ENCODE assay signal across 26 cellular contexts in the genomic region with DNA sequence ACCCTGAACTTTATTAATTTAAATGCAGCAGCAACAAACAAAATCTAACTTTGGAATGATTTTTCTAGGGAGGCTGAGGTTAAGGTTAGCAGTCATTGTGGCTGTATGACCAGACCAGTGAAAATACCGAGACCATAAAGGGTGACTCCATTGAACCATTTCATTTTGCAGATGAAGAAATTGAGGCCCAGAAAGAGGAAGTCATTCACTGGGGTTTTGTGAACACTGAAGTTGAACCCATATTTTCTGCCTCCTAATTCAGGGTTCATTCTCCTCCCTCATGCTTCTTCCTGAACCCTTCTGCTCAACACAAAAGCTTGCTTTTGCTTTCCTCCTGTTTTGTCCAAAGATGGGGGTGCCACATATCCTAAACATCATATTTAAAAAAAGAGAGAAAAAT.
"Had no signal": no experiment of that assay in that cellular context is flagged by ENCODE, and none has a peak within 500 bp of the region (broad histone marks: within the 10 kb centered on the region; RNA-seq: fewer than 3 reads in every experiment).

No MANE protein-coding gene starts in this region.

- H3K36me3 ChIP-seq: left ventricle myocardium inferior, pancreas, prostate gland, stomach, thyroid gland, transverse colon, upper lobe of left lung, vagina had no signal

- H3K4me3 ChIP-seq: left ventricle myocardium inferior, mucosa of descending colon, pancreas, prostate gland, skin epidermis, stomach, testis, thyroid gland, transverse colon, upper lobe of left lung, vagina had no signal

- FAIRE-seq: pancreas had no signal

- H3K27me3 Mint-ChIP-seq: memory B cell; stimulated activated naive B cell treated with anti-CD40 and anti-IgM and Interleukin-4, amounts not matched to agents 10 μg/mL and 1 μg/mL and 100 μg/mL, for 72 hours had no signal

- H3K27me3 ChIP-seq: pancreas, stomach, testis, thyroid gland, transverse colon, upper lobe of left lung, vagina had no signal

- ATAC-seq: mucosa of descending colon; naive thymus-derived CD4-positive, alpha-beta T cell; pancreas; right cardiac atrium; sciatic nerve; stimulated activated naive B cell treated with anti-CD40 and anti-IgM and Interleukin-4, amounts not matched to agents 10 μg/mL and 1 μg/mL and 100 μg/mL, for 72 hours; stimulated activated naive CD8-positive, alpha-beta T cell treated with anti-CD3 and anti-CD28 coated beads, Interleukin-15, Interleukin-2, amounts not matched to agents 100 U/mL and 50 U/mL, for 24 hours had no signal

- H3K27ac Mint-ChIP-seq: memory B cell; naive thymus-derived CD4-positive, alpha-beta T cell; natural killer cell treated with Interleukin-12 subunit alpha and Interleukin-12 subunit beta and Interleukin-15 and Interleukin-18, amount 100 ng/mL, for 72 hours; stimulated activated naive B cell treated with anti-CD40 and anti-IgM and Interleukin-4, amounts not matched to agents 10 μg/mL and 1 μg/mL and 100 μg/mL, for 72 hours had no signal

- H3K9me3 Mint-ChIP-seq: memory B cell; natural killer cell treated with Interleukin-12 subunit alpha and Interleukin-12 subunit beta and Interleukin-15 and Interleukin-18, amount 100 ng/mL, for 72 hours had no signal

- H3K27ac ChIP-seq: left ventricle myocardium inferior, pancreas, prostate gland, skin epidermis, stomach, testis, thyroid gland, transverse colon, upper lobe of left lung, vagina had no signal

- H3K9me3 ChIP-seq: mucosa of descending colon, pancreas, prostate gland, testis, thyroid gland, transverse colon, upper lobe of left lung, vagina had no signal

- H3K4me1 ChIP-seq: left ventricle myocardium inferior, pancreas, prostate gland, stomach, testis, thyroid gland, transverse colon, upper lobe of left lung, vagina had no signal

- DNase-seq: islet precursor cell; left ventricle myocardium inferior; midbrain; mucosa of descending colon; naive thymus-derived CD4-positive, alpha-beta T cell; pancreas; posterior cingulate gyrus; retina; right cardiac atrium; stimulated activated CD4-positive, alpha-beta T cell treated with anti-CD3 and anti-CD28 coated beads, Interleukin-12 subunit alpha, Interleukin-12 subunit beta, amount 100 ng/mL, for 4 hours; stimulated activated CD4-positive, alpha-beta T cell treated with anti-CD3 and anti-CD28 coated beads, Interleukin-15, amount 100 ng/mL, for 24 hours; stimulated activated CD4-positive, alpha-beta T cell treated with anti-CD3 and anti-CD28 coated beads, Interleukin-2, amount 100 ng/mL, for 24 hours; stimulated activated CD4-positive, alpha-beta T cell treated with anti-CD3 and anti-CD28 coated beads, Interleukin-4, amount 100 ng/mL, for 1 hour; stimulated activated naive B cell treated with anti-CD40 and anti-IgM and Interleukin-4, amounts not matched to agents 10 μg/mL and 1 μg/mL and 100 μg/mL, for 72 hours; stimulated activated naive CD8-positive, alpha-beta T cell treated with anti-CD3 and anti-CD28 coated beads, Interleukin-15, Interleukin-2, amounts not matched to agents 100 U/mL and 50 U/mL, for 24 hours; stomach; testis; thyroid gland; transverse colon; upper lobe of left lung had no signal

- H3K4me3 Mint-ChIP-seq: memory B cell; naive thymus-derived CD4-positive, alpha-beta T cell; natural killer cell treated with Interleukin-12 subunit alpha and Interleukin-12 subunit beta and Interleukin-15 and Interleukin-18, amount 100 ng/mL, for 72 hours; stimulated activated naive B cell treated with anti-CD40 and anti-IgM and Interleukin-4, amounts not matched to agents 10 μg/mL and 1 μg/mL and 100 μg/mL, for 72 hours had no signal
